In the genomic region with DNA sequence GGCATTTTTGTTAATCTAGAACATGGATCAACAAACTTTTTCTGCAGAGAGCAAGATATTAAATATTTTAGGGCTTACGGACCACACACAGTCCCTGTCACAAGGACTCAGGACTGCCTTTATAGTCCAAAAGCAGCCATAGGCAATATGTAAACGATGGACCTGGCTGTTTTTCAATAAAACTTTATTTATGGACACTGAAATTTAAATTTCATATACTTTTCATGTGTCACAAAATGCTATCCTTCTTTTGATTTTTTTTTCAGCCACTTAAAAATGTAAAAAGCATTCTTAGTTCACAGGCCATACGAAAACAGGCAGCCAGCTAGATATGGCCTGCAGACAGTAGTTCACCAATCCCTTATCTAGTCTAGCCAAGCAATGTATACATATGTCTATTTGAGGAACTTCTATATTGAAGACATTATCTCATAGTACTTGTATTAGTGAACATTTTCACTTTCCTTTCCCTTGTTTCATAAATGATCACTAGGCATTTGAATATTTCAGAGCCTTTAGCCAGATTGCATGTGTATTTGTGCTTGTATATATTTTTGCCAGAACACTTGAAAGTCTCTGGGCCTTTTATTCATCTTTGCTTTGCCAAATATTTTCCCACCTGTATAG, we compare ENCODE assay signal across 11 cellular contexts.
A peak's percentile ranks its signal among the peaks of the same experiment; 100 is the strongest.
DNase-seq lines count a peak whose midpoint lies in the region; ATAC-seq and FAIRE-seq lines count a peak whose summit lies in the region.
"Had no signal": no experiment of that assay in that cellular context is flagged by ENCODE, and none has a peak within 500 bp of the region (broad histone marks: within the 10 kb centered on the region; RNA-seq: fewer than 3 reads in every experiment).

No MANE protein-coding gene starts in this region.

- ATAC-seq in GM19035 (IDR thresholded peaks at IDR 0.05; ENCODE audit: unreplicated experiment), result peak; percentile 100
- ATAC-seq in GM21737 (IDR thresholded peaks at IDR 0.05; ENCODE audit: unreplicated experiment), result peak; percentile 100
- ATAC-seq in HG03159 (IDR thresholded peaks at IDR 0.05; ENCODE audit: unreplicated experiment), result peak; percentile 100
- ATAC-seq: GM23338, heart left ventricle had no signal

- peak; percentile 38 for FAIRE-seq in islet of Langerhans (lab: Jason Lieb, UNC)
- FAIRE-seq in frontal cortex (lab: Jason Lieb, UNC), result no peak

- DNase-seq in DMS79 (lab: John Stamatoyannopoulos, UW), result no peak
- no peak for DNase-seq in T-helper 2 cell
- no peak for DNase-seq in frontal cortex (ENCODE audit: low spot score in 2 of 2)
- DNase-seq in AML-193 (lab: John Stamatoyannopoulos, UW), result no peak
- DNase-seq: heart left ventricle, NCI-H526 treated with DMSO at 0.1 percent for 48 hours had no signal
